In the genomic region with DNA sequence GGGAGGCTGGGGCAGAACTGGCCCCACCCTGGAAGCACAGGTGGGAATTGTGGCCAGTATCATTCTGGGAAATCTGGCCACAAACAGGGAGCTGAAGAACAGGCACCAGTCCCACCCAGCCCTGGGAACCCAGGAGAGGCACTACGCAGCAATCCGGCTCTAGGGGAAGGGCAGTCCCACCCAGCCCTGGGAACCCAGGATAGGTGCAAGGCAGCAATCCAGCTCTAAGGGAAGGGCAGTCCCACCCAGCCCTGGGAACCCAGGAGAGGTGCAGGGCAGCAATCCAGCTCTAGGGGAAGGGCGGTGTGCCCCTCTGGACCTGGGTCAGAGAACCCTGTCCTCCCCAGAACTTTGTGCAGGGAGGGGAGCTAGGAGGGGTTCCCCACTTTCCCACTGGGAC, we compare ENCODE assay signal across 30 cellular contexts. TPM values are rescaled to one million over a fixed set of nuclear protein-coding genes. Genes with fewer than 3 reads are reported as not detected.
A peak's percentile ranks its signal among the peaks of the same experiment; 100 is the strongest.
DNase-seq lines count a peak whose midpoint lies in the region; ATAC-seq, FAIRE-seq and TF ChIP-seq lines count a peak whose summit lies in the region.
"Had no signal": no experiment of that assay in that cellular context is flagged by ENCODE, and none has a peak within 500 bp of the region (broad histone marks: within the 10 kb centered on the region; RNA-seq: fewer than 3 reads in every experiment).

No MANE protein-coding gene starts in this region.

- H2AFZ ChIP-seq in mesenchymal stem cell (ENCODE audit: low read depth, low read length), result no peak overlapping the region
- H2AFZ ChIP-seq: GM23338 had no signal

- no peak overlapping the region for H3K4me2 ChIP-seq in mesenchymal stem cell (ENCODE audit: low read length, poor library complexity, severe bottlenecking)
- H3K4me2 ChIP-seq: GM23338, KMS-11 had no signal

- H4K91ac ChIP-seq in mesenchymal stem cell (ENCODE audit: low read length), result no peak overlapping the region

- no peak overlapping the region for H3K27ac Mint-ChIP-seq in chondrocyte (ENCODE audit: unreplicated experiment)
- H3K27ac Mint-ChIP-seq: CD4-positive, alpha-beta memory T cell; GM23338; HFFc6; IgD-negative memory B cell had no signal

- H2BK15ac ChIP-seq in mesenchymal stem cell (ENCODE audit: low read depth, poor library complexity, severe bottlenecking), result no peak overlapping the region

- H3K27me3 ChIP-seq in mesenchymal stem cell (ENCODE audit: control insufficient read depth in 1 of 2, insufficient read depth in 1 of 2, low read length in 2 of 2), result no peaks in the 10 kb centered on the region
- H3K27me3 ChIP-seq: BLaER1 treated with 17β-estradiol and CSF1 and Interleukin-3, amounts not matched to agents 10 nM and 100 nM; Peyer's patch had no signal

- no peak overlapping the region for H3K4me3 Mint-ChIP-seq in chondrocyte (ENCODE audit: unreplicated experiment)
- H3K4me3 Mint-ChIP-seq: CD4-positive, alpha-beta memory T cell; GM23338; HFFc6; IgD-negative memory B cell had no signal

- intact Hi-C loops in sciatic nerve (cut with DNase I), result no loop called here

- H3K14ac ChIP-seq in mesenchymal stem cell (ENCODE audit: low read length in 2 of 2), result no peak overlapping the region

- no peak overlapping the region for H2BK120ac ChIP-seq in mesenchymal stem cell (ENCODE audit: low read depth, low read length)

- H3K23ac ChIP-seq in mesenchymal stem cell (ENCODE audit: low read length in 2 of 2), result peak overlapping the region in 1 of 2 experiments; percentile 51

- peak overlapping the region; percentile 25 for H2AK5ac ChIP-seq in mesenchymal stem cell (ENCODE audit: low read length, severe bottlenecking)

- H3K27ac ChIP-seq in mesenchymal stem cell (ENCODE audit: low read length, poor library complexity, severe bottlenecking), result no peak overlapping the region
- H3K27ac ChIP-seq: KMS-11, Peyer's patch, SK-N-MC had no signal

- DNase-seq in HTR-8/SVneo (ENCODE audit: insufficient read length, low spot score) (no peak), chondrocyte (ENCODE audit: low spot score) (peak; percentile 51), mesenchymal stem cell (no peak), sciatic nerve (ENCODE audit: low spot score) (no peak), AG08396 (ENCODE audit: low spot score) (no peak), NK-92 (lab: John Stamatoyannopoulos, UW; ENCODE audit: unreplicated experiment) (no peak), T-helper 9 cell (no peak)
- DNase-seq: AML-193; CD4-positive, alpha-beta memory T cell; COR-L47; DMS53; HFFc6; MM.1S; NCI-H1048; NCI-H1417; NCI-H1694; NCI-H2029 treated with DMSO at 0.1 percent for 48 hours; NCI-H2227 treated with DMSO at 0.1 percent for 48 hours; NCI-H526 treated with DMSO at 0.1 percent for 48 hours; Peyer's patch; SIG-M5 had no signal

- H3K9ac ChIP-seq in mesenchymal stem cell (ENCODE audit: low read length), result no peak overlapping the region
- H3K9ac ChIP-seq: KMS-11 had no signal

- no peaks in the 10 kb centered on the region for H3K4me1 ChIP-seq in mesenchymal stem cell (ENCODE audit: control insufficient read depth, insufficient read depth, low read depth, low read length)
- H3K4me1 ChIP-seq: HAP-1, Peyer's patch had no signal

- no peaks in the 10 kb centered on the region for H3K4me1 Mint-ChIP-seq in chondrocyte (ENCODE audit: low read depth)
- H3K4me1 Mint-ChIP-seq: CD4-positive, alpha-beta memory T cell; GM23338 had no signal

- no peaks in the 10 kb centered on the region for H3K27me3 Mint-ChIP-seq in chondrocyte (ENCODE audit: low read depth)

- H4K8ac ChIP-seq in mesenchymal stem cell (ENCODE audit: low read length), result no peak overlapping the region

- ATAC-seq in sciatic nerve, result peak; percentile 87
- ATAC-seq in GM21723 (IDR thresholded peaks at IDR 0.05; ENCODE audit: unreplicated experiment), result no peak
- ATAC-seq: GM23338 had no signal

- H3K36me3 Mint-ChIP-seq in chondrocyte (ENCODE audit: low read depth), result no peaks in the 10 kb centered on the region
- H3K36me3 Mint-ChIP-seq: CD4-positive, alpha-beta memory T cell; IgD-negative memory B cell had no signal

- H3K36me3 ChIP-seq in mesenchymal stem cell (ENCODE audit: control insufficient read depth in 1 of 2, insufficient read depth in 2 of 2, low read depth in 1 of 2, low read length in 2 of 2), result no peaks in the 10 kb centered on the region
- H3K36me3 ChIP-seq: BLaER1 treated with 17β-estradiol and CSF1 and Interleukin-3, amounts not matched to agents 10 nM and 100 nM; HAP-1; Peyer's patch had no signal

- no peaks in the 10 kb centered on the region for H3K79me1 ChIP-seq in mesenchymal stem cell (replicated peaks; ENCODE audit: low read length, poor library complexity, severe bottlenecking)

- H3K9me3 Mint-ChIP-seq in chondrocyte (ENCODE audit: low read depth), result no peaks in the 10 kb centered on the region
- H3K9me3 Mint-ChIP-seq: CD4-positive, alpha-beta memory T cell; GM23338; HFFc6; IgD-negative memory B cell had no signal

- H2BK5ac ChIP-seq in mesenchymal stem cell (ENCODE audit: low read depth, low read length, poor library complexity, severe bottlenecking), result no peak overlapping the region

- H2BK12ac ChIP-seq in mesenchymal stem cell (ENCODE audit: low read length in 2 of 2), result no peak overlapping the region

- no peaks in the 10 kb centered on the region for H3K9me3 ChIP-seq in mesenchymal stem cell (ENCODE audit: control insufficient read depth, low read length)
- H3K9me3 ChIP-seq: BLaER1 treated with 17β-estradiol and CSF1 and Interleukin-3, amounts not matched to agents 10 nM and 100 nM; HAP-1; Peyer's patch had no signal

- no peak for TF ChIP-seq CTCF in chondrocyte (IDR thresholded peaks at IDR 0.05)

- H3K4ac ChIP-seq in mesenchymal stem cell (ENCODE audit: low read depth in 1 of 2, low read length in 2 of 2), result no peak overlapping the region

- peak; percentile 66 for FAIRE-seq in HTR-8/SVneo (lab: Jason Lieb, UNC)
- FAIRE-seq: A204.1, G401.6 had no signal

- no peak overlapping the region for H3K4me3 ChIP-seq in mesenchymal stem cell (ENCODE audit: insufficient read depth in 1 of 2, low read depth in 1 of 2, low read length in 2 of 2)
- H3K4me3 ChIP-seq: BLaER1 treated with 17β-estradiol and CSF1 and Interleukin-3, amounts not matched to agents 10 nM and 100 nM; GM23338; HAP-1; Peyer's patch; SK-N-MC had no signal

- WGBS in mesenchymal stem cell, result 77% methylated on average over 3 of the region's 3 CpGs

- H3K18ac ChIP-seq in mesenchymal stem cell (ENCODE audit: low read depth in 1 of 2, low read length in 2 of 2), result no peak overlapping the region

RNA-seq across cellular contexts. Expression of a gene that starts 7.1 kb away (rescaled TPM):
- total RNA-seq in chondrocyte (1.2 to 2.6 TPM (median 1.5 TPM) in 3 replicates), sciatic nerve (5.8 TPM)
- 0.23 TPM for polyA plus RNA-seq in mesenchymal stem cell (2013, experiment 1 of 2)
- polyA plus RNA-seq in mesenchymal stem cell (2013, experiment 2 of 2), result 0.25 TPM
- total RNA-seq: GM23338 had no signal

RNA-seq across cellular contexts. Expression of a gene that starts 7.6 kb away (rescaled TPM):
- total RNA-seq in chondrocyte (55.0 to 60.2 TPM (median 56.1 TPM) in 3 replicates), sciatic nerve (144 TPM)
- 40.1 TPM for polyA plus RNA-seq in mesenchymal stem cell (2013, experiment 1 of 2)
- polyA plus RNA-seq in mesenchymal stem cell (2013, experiment 2 of 2), result 35.1 TPM

RNA-seq across cellular contexts. Expression of a gene that starts 59.2 kb away (rescaled TPM):
- total RNA-seq in chondrocyte (18.0 to 19.3 TPM (median 18.4 TPM) in 3 replicates), sciatic nerve (22.8 TPM)
- polyA plus RNA-seq in mesenchymal stem cell (2013, experiment 1 of 2), result 13.9 TPM
- polyA plus RNA-seq in mesenchymal stem cell (2013, experiment 2 of 2), result 12.1 TPM

RNA-seq across cellular contexts. Expression of a gene that starts 59.4 kb away (rescaled TPM):
- 9.7 to 10.5 TPM (median 9.8 TPM) in 3 replicates for total RNA-seq in chondrocyte
- polyA plus RNA-seq in mesenchymal stem cell (2013, experiment 1 of 2), result 7.1 TPM
- polyA plus RNA-seq in mesenchymal stem cell (2013, experiment 2 of 2), result 7.2 TPM
- 17.1 TPM for total RNA-seq in sciatic nerve
